1 cellular context compared by ENCODE assay signal in the genomic region with DNA sequence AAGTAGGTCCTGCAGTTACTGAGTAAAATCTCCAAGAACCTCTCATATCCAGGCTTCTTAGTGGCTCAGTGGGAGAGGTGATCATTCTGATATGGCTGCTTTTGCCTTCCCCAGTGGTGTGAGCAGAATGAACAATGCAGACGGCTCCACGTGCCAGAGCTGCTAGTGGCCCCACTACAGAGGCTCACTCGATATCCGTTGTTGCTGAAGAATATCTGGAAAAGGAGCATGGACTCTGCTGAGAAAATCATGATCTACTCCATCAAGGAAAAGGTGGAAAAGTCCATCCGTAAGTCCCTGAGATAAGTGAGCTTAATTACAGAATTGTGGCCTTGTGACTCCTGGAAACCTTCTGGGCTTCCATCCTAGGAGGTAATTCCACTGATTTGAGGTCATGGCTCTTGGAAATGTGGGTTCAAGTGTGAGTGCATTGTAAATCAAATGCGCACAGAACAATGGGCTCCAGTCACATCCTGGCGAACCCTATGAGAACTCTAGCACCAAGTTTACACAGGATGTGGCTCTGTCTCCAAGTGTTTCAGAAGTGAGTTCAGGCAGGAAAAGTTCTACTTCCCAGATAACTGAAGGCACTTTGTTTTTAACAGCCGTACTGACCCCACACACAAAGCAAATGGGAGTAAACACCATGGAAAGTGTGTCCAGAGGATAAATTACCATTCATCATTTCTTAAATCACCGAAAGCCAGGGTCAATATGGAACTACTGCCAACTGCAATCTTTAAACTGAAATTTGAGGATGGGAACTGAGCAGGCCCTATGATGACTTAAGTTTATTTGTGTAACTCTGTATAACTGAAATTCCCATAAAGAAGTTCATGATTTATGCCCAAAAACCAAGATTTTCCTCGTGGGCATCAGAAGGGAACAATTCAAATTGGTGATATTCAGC.
TF ChIP-seq lines count a peak whose summit lies in the region.

No MANE protein-coding gene starts in this region.

TF ChIP-seq in SK-N-SH, 30 proteins besides CTCF, POLR2A, EP300 and RAD21 (continued from another document):
- TF ChIP-seq, protein P1, sequence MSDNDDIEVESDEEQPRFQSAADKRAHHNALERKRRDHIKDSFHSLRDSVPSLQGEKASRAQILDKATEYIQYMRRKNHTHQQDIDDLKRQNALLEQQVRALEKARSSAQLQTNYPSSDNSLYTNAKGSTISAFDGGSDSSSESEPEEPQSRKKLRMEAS (IDR thresholded peaks at IDR 0.05; ENCODE audit: low read depth), result no peak
- TF ChIP-seq, protein P2, sequence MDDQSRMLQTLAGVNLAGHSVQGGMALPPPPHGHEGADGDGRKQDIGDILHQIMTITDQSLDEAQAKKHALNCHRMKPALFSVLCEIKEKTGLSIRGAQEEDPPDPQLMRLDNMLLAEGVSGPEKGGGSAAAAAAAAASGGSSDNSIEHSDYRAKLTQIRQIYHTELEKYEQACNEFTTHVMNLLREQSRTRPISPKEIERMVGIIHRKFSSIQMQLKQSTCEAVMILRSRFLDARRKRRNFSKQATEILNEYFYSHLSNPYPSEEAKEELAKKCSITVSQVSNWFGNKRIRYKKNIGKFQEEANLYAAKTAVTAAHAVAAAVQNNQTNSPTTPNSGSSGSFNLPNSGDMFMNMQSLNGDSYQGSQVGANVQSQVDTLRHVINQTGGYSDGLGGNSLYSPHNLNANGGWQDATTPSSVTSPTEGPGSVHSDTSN (IDR thresholded peaks at IDR 0.05), result no peak
- TF ChIP-seq FOXM1 (IDR thresholded peaks at IDR 0.05; ENCODE audit: low read depth), result no peak
- no peak for TF ChIP-seq YY1 (IDR thresholded peaks at IDR 0.05; ENCODE audit: low read depth)
- no peak for TF ChIP-seq TEAD4 (IDR thresholded peaks at IDR 0.05; ENCODE audit: borderline replicate concordance, insufficient read depth)
- no peak for TF ChIP-seq FOSL2 (IDR thresholded peaks at IDR 0.05; ENCODE audit: borderline replicate concordance, low read depth)
- TF ChIP-seq, protein P3, sequence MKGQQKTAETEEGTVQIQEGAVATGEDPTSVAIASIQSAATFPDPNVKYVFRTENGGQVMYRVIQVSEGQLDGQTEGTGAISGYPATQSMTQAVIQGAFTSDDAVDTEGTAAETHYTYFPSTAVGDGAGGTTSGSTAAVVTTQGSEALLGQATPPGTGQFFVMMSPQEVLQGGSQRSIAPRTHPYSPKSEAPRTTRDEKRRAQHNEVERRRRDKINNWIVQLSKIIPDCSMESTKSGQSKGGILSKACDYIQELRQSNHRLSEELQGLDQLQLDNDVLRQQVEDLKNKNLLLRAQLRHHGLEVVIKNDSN (IDR thresholded peaks at IDR 0.05; ENCODE audit: borderline replicate concordance, low read depth), result no peak
- no peak for TF ChIP-seq NRF1 (IDR thresholded peaks at IDR 0.05; ENCODE audit: low read depth, low read length)
- no peak for TF ChIP-seq RCOR1 (IDR thresholded peaks at IDR 0.05; ENCODE audit: low read length)
